8 cellular contexts compared by ENCODE assay signal in the genomic region with DNA sequence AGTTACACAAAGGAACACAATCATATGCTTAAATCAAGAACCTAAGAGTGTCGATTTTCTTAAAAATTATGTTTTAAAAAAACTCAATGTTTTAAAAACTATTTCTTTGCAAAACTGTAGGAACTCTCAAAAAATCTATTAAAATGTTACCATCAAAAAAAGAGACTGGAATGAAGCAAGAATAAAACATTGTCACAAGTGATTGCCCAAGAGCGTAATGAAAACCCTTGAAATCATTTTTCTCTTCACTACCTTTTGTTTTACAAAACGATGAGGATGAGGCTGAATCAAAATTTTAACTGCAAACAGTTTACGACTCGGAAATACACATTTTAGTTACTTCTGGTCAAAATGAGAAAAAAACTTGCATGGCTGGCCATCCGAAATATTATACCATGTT. TPM values are rescaled to one million over a fixed set of nuclear protein-coding genes. Genes with fewer than 3 reads are reported as not detected.
DNase-seq lines count a peak whose midpoint lies in the region; ATAC-seq and TF ChIP-seq lines count a peak whose summit lies in the region.

No MANE protein-coding gene starts in this region.

- H2AFZ ChIP-seq in parathyroid adenoma, result peak overlapping the region; percentile 82

- H3K9me3 ChIP-seq in Caco-2, result no peaks in the 10 kb centered on the region
- H3K9me3 ChIP-seq in esophagus squamous epithelium, result no peaks in the 10 kb centered on the region
- no peaks in the 10 kb centered on the region for H3K9me3 ChIP-seq in parathyroid adenoma (ENCODE audit: control insufficient read depth, low read length)

- no peaks in the 10 kb centered on the region for H3K9me3 Mint-ChIP-seq in Caco-2 (ENCODE audit: unreplicated experiment)

- H3K27ac ChIP-seq in RWPE1 (peak overlapping the region; percentile 94; the same call in 1 of the 2 replicates), esophagus squamous epithelium (peak overlapping the region in 3 of 4 donors; percentile 97 to 100 (median 99)), parathyroid adenoma (peak overlapping the region; percentile 99)

- H3K4me3 ChIP-seq in Caco-2 (ENCODE audit: low read depth, low read length), result peak overlapping the region; percentile 52
- H3K4me3 ChIP-seq in esophagus squamous epithelium, result peak overlapping the region; percentile 74 to 97 (median 84)
- peak overlapping the region; percentile 100 for H3K4me3 ChIP-seq in parathyroid adenoma (ENCODE audit: low read depth, low read length)

- in situ Hi-C loops in ACHN (cut with HindIII; ENCODE audit: low pct_ligation_motif_present, low pct_unique_long_range_greater_than_20kb, low sequenced_read_pairs), result no loop called here

- 2 to 3% methylated on average over 6 of the region's 6 CpGs for WGBS in esophagus squamous epithelium, 2 donors

- H3K27me3 Mint-ChIP-seq in Caco-2 (ENCODE audit: insufficient read depth, unreplicated experiment), result no peaks in the 10 kb centered on the region

- peak overlapping the region; percentile 86 for H3K9ac ChIP-seq in parathyroid adenoma

- H3K27me3 ChIP-seq in Caco-2 (replicated peaks; ENCODE audit: control insufficient read depth, insufficient read depth, low read length), result no peaks in the 10 kb centered on the region
- no peaks in the 10 kb centered on the region for H3K27me3 ChIP-seq in esophagus squamous epithelium
- no peaks in the 10 kb centered on the region for H3K27me3 ChIP-seq in parathyroid adenoma (ENCODE audit: control insufficient read depth, insufficient read depth, low read length)

- H3K4me3 Mint-ChIP-seq in Caco-2 (ENCODE audit: unreplicated experiment), result peak overlapping the region; percentile 99

- POLR2A ChIA-PET in Caco-2 (lab: Charles Lee) (interaction anchor here (1.2 to 1.6 kb wide), 3 partner anchors 53 to 89 kb away, joined by 4 to 13 read pairs (median 6); partner anchors contain the start of gene ANKRD26), RWPE1 (lab: Yijun Ruan, JAX; ENCODE audit: low non-redundant PET) (interaction anchor here (0.6 kb wide), 1 partner anchor 89 kb away, joined by 5 read pairs; no protein-coding TSS in a partner anchor)

- TF ChIP-seq POLR2A in esophagus squamous epithelium (IDR thresholded peaks at IDR 0.05), result no peak

- DNase-seq in Caco-2 (no peak), RWPE1 (ENCODE audit: low spot score) (no peak), esophagus squamous epithelium (lab: John Stamatoyannopoulos, UW) (no peak), NCI-H1930 (lab: John Stamatoyannopoulos, UW) (no peak), ACHN (no peak)

- H3K79me2 ChIP-seq in parathyroid adenoma, result peaks cover 36% of the 10 kb centered on the region

- peak overlapping the region; percentile 99 for H3K4me2 ChIP-seq in parathyroid adenoma (ENCODE audit: low read length)

- ATAC-seq in GM21390 (IDR thresholded peaks at IDR 0.05; ENCODE audit: unreplicated experiment), result no peak
- no peak for ATAC-seq in HG02623 (IDR thresholded peaks at IDR 0.05; ENCODE audit: unreplicated experiment)

- TF ChIP-seq CTCF in Caco-2 (IDR thresholded peaks at IDR 0.05; ENCODE audit: insufficient read depth in 1 of 2, low read depth in 1 of 2, low read length in 1 of 2, severe bottlenecking in 1 of 2, unreplicated experiment in 1 of 2) (no peak), RWPE1 (conservative IDR thresholded peaks at IDR 0.05; ENCODE audit: low read depth) (no peak), esophagus squamous epithelium (IDR thresholded peaks at IDR 0.05) (no peak), parathyroid adenoma (IDR thresholded peaks at IDR 0.05) (no peak)

- H3K27ac Mint-ChIP-seq in Caco-2 (ENCODE audit: unreplicated experiment), result peak overlapping the region; percentile 100

- H3K36me3 ChIP-seq in Caco-2 (ENCODE audit: control insufficient read depth, insufficient read depth, low read length), result no peaks in the 10 kb centered on the region
- H3K36me3 ChIP-seq in esophagus squamous epithelium, result peaks cover 0 to 14% (median under 1%) of the 10 kb centered on the region in 3 donors
- H3K36me3 ChIP-seq in parathyroid adenoma (ENCODE audit: control insufficient read depth, insufficient read depth, low read length), result no peaks in the 10 kb centered on the region

- H3K4me1 Mint-ChIP-seq in Caco-2 (ENCODE audit: low read depth, unreplicated experiment), result peaks cover 33% of the 10 kb centered on the region

- no TSS peak for BruUV-seq in Caco-2 (replicated peaks; lab: Mats Ljungman, UMichigan)

- CTCF ChIA-PET in Caco-2 (lab: Charles Lee), result no interaction called here
- CTCF ChIA-PET in RWPE1 (lab: Yijun Ruan, JAX), result interaction anchor here (0.6 kb wide), 1 partner anchor 541 kb away, joined by 4 read pairs; no protein-coding TSS in a partner anchor

- H3K4me1 ChIP-seq in Caco-2 (peaks cover 14% of the 10 kb centered on the region; the same call in 1 of the 2 replicates), esophagus squamous epithelium (peaks cover 11 to 62% (median 13%) of the 10 kb centered on the region in 3 donors), parathyroid adenoma (peaks cover 9% of the 10 kb centered on the region)

- intact Hi-C loops in Caco-2 (cut with micrococcal nuclease; ENCODE audit: unreplicated experiment), result loop anchor here (5.0 kb wide), 1 partner anchor 256 kb away; no protein-coding TSS in a partner anchor
- intact Hi-C loops in esophagus squamous epithelium (cut with DNase I), result no loop called here

- H3K36me3 Mint-ChIP-seq in Caco-2 (ENCODE audit: insufficient read depth, unreplicated experiment), result peaks cover 82% of the 10 kb centered on the region

RNA-seq across cellular contexts. Expression of gene YME1L1, which starts 0.9 kb away (rescaled TPM):
- 200 and 203 TPM in 2 replicates for total RNA-seq in Caco-2 (2022)
- 10 to 100 TPM; 45.1 to 78.5 (median 67.3) TPM for total RNA-seq in esophagus squamous epithelium

RNA-seq across cellular contexts. Expression of gene MASTL, which starts 1.8 kb away (rescaled TPM):
- total RNA-seq in Caco-2 (2022) (40.2 and 40.5 TPM in 2 replicates), esophagus squamous epithelium (10 to 100 TPM in 1 of 4 donors, 1 to 10 TPM in 3; 3.8 to 13.8 (median 7.5) TPM)

RNA-seq across cellular contexts. Expression of gene ANKRD26, which starts 53.0 kb away (rescaled TPM):
- total RNA-seq in Caco-2 (2022) (16.2 and 17.5 TPM in 2 replicates), esophagus squamous epithelium (1 to 10 TPM; 2.5 to 6.9 (median 5.0) TPM)
